In the genomic region with DNA sequence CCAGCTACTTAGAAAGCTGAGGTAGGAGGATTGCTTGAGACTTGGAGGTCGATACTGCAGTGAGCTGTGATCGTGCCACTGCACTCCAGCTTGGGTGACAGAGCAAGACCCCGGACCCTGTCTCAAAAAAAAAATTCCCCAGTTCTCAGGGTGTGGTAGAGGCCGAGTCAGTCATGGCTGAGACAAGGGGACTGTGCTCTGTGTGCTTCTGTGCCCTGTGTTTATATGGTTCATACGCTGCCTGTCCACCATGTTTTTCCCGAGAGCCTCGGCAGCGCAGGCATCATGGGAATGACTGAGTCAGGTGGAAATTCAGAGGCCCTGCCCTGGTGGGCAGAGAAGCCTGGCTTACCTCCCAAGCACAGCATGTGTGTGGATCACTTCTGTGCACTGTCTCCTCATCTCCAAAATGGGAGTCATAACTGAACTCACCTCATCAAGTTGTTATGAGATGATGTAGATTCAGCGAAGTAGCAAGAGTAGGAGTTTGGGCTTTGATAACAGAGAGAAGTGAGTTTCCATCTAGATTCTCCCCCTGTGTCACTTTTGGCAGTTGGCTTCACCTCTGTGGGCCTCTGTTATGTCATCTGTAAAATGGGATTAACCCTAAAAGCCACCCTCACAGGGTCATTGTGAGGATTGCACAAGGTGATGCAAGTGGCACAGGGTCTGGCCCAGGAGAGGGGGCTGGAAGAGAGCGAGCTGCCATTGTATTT, we compare ENCODE assay signal across 13 cellular contexts. TPM values are rescaled to one million over a fixed set of nuclear protein-coding genes. Genes with fewer than 3 reads are reported as not detected.
A peak's percentile ranks its signal among the peaks of the same experiment; 100 is the strongest.
DNase-seq lines count a peak whose midpoint lies in the region; ATAC-seq and TF ChIP-seq lines count a peak whose summit lies in the region.
"Had no signal": no experiment of that assay in that cellular context is flagged by ENCODE, and none has a peak within 500 bp of the region (broad histone marks: within the 10 kb centered on the region; RNA-seq: fewer than 3 reads in every experiment).

No MANE protein-coding gene starts in this region.

- no peak overlapping the region for H3K4me3 Mint-ChIP-seq in T-helper 17 cell

- H3K4me3 ChIP-seq in gastroesophageal sphincter (no peak overlapping the region), sigmoid colon (no peak overlapping the region), lower lobe of right lung (no peak overlapping the region)
- H3K4me3 ChIP-seq: BLaER1 treated with 17β-estradiol and CSF1 and Interleukin-3, amounts not matched to agents 10 nM and 100 nM; ovary; SK-N-MC; upper lobe of right lung had no signal

- intact Hi-C loops in sigmoid colon (cut with DNase I) = loop anchor here (5.0 kb wide), 1 partner anchor 43 kb away; no protein-coding TSS in a partner anchor
- intact Hi-C loops in lower lobe of right lung (cut with DNase I) = no loop called here

- H3K4me1 ChIP-seq in gastroesophageal sphincter (peaks cover under 1 to 100% (median 37%) of the 10 kb centered on the region in 3 donors), sigmoid colon (peaks cover 0 to 94% (median 90%) of the 10 kb centered on the region in 4 donors), lower lobe of right lung (peaks cover under 1% of the 10 kb centered on the region)

- no peak for TF ChIP-seq POLR2A in gastroesophageal sphincter (IDR thresholded peaks at IDR 0.05)
- TF ChIP-seq POLR2A in sigmoid colon (IDR thresholded peaks at IDR 0.05) = no peak

- no peaks in the 10 kb centered on the region for H3K27me3 ChIP-seq in gastroesophageal sphincter
- no peaks in the 10 kb centered on the region for H3K27me3 ChIP-seq in sigmoid colon
- H3K27me3 ChIP-seq in lower lobe of right lung (ENCODE audit: low read depth) = no peaks in the 10 kb centered on the region
- H3K27me3 ChIP-seq: BLaER1 treated with 17β-estradiol and CSF1 and Interleukin-3, amounts not matched to agents 10 nM and 100 nM; ovary; upper lobe of right lung had no signal

- DNase-seq in D341Med (ENCODE audit: low spot score) = peak; percentile 4
- DNase-seq in T-helper 17 cell = no peak
- no peak for DNase-seq in sigmoid colon
- no peak for DNase-seq in lower lobe of right lung
- no peak for DNase-seq in NCI-H2227 treated with DMSO at 0.1 percent for 48 hours (lab: John Stamatoyannopoulos, UW)
- DNase-seq: amygdala, NCI-H2171 treated with DMSO at 0.1 percent for 48 hours, ovary, upper lobe of right lung had no signal

- H3K27ac ChIP-seq in gastroesophageal sphincter = peak overlapping the region; percentile 25 to 86 (median 82)
- H3K27ac ChIP-seq in sigmoid colon = peak overlapping the region; percentile 81 to 93 (median 82)
- H3K27ac ChIP-seq in lower lobe of right lung = no peak overlapping the region
- H3K27ac ChIP-seq: BLaER1 treated with 17β-estradiol and CSF1 and Interleukin-3, amounts not matched to agents 10 nM and 100 nM; ovary; SK-N-MC; upper lobe of right lung had no signal

- peak overlapping the region; percentile 34 for H3K27ac Mint-ChIP-seq in T-helper 17 cell

- 92 to 100% methylated on average over 1 to 8 of the region's 10 CpGs for WGBS in gastroesophageal sphincter (ENCODE audit: low coverage in 1 of 2), 2 donors
- WGBS in sigmoid colon, 2 donors = 92 to 94% methylated on average over 10 of the region's 10 CpGs

- H3K9me3 ChIP-seq in T-helper 17 cell (ENCODE audit: control insufficient read depth, low read length, poor library complexity, severe bottlenecking) = no peaks in the 10 kb centered on the region
- no peaks in the 10 kb centered on the region for H3K9me3 ChIP-seq in gastroesophageal sphincter
- H3K9me3 ChIP-seq in sigmoid colon = no peaks in the 10 kb centered on the region
- H3K9me3 ChIP-seq in lower lobe of right lung = no peaks in the 10 kb centered on the region
- H3K9me3 ChIP-seq: BLaER1 treated with 17β-estradiol and CSF1 and Interleukin-3, amounts not matched to agents 10 nM and 100 nM; ovary; upper lobe of right lung had no signal

- H3K27me3 Mint-ChIP-seq in T-helper 17 cell = no peaks in the 10 kb centered on the region

- peaks cover 11% of the 10 kb centered on the region for H3K4me1 Mint-ChIP-seq in T-helper 17 cell

- H3K36me3 Mint-ChIP-seq in T-helper 17 cell (ENCODE audit: low read depth) = no peaks in the 10 kb centered on the region

- ATAC-seq in T-helper 17 cell (no peak), gastroesophageal sphincter (no peak), lower lobe of right lung (no peak), HG03097 (IDR thresholded peaks at IDR 0.05; ENCODE audit: low FRiP score, unreplicated experiment) (no peak)
- ATAC-seq: upper lobe of right lung had no signal

- TF ChIP-seq CTCF in gastroesophageal sphincter (IDR thresholded peaks at IDR 0.05) (no peak), sigmoid colon (IDR thresholded peaks at IDR 0.05) (no peak), lower lobe of right lung (IDR thresholded peaks at IDR 0.05) (no peak)

- no peaks in the 10 kb centered on the region for H3K36me3 ChIP-seq in gastroesophageal sphincter
- no peaks in the 10 kb centered on the region for H3K36me3 ChIP-seq in sigmoid colon
- H3K36me3 ChIP-seq in lower lobe of right lung = no peaks in the 10 kb centered on the region
- H3K36me3 ChIP-seq: BLaER1 treated with 17β-estradiol and CSF1 and Interleukin-3, amounts not matched to agents 10 nM and 100 nM; ovary; upper lobe of right lung had no signal

- no peak for TF ChIP-seq EP300 in gastroesophageal sphincter (IDR thresholded peaks at IDR 0.05)
- no peak for TF ChIP-seq EP300 in sigmoid colon (IDR thresholded peaks at IDR 0.05)

RNA-seq across cellular contexts. Expression of gene FLNB, which starts 56.9 kb away (rescaled TPM):
- total RNA-seq in T-helper 17 cell (10 to 100 TPM; 41.1 to 42.5 TPM), gastroesophageal sphincter (100 to 1,000 TPM in 1 of 4 donors, 10 to 100 TPM in 3; 60.2 to 138 (median 96.2) TPM), sigmoid colon (100 to 1,000 TPM in 1 of 4 donors, 10 to 100 TPM in 3; 51.7 to 121 (median 76.7) TPM), lower lobe of right lung (83.3 TPM)
- polyA plus RNA-seq in sigmoid colon = 100 to 1,000 TPM; 109 to 277 (median 121) TPM
